In the genomic region with DNA sequence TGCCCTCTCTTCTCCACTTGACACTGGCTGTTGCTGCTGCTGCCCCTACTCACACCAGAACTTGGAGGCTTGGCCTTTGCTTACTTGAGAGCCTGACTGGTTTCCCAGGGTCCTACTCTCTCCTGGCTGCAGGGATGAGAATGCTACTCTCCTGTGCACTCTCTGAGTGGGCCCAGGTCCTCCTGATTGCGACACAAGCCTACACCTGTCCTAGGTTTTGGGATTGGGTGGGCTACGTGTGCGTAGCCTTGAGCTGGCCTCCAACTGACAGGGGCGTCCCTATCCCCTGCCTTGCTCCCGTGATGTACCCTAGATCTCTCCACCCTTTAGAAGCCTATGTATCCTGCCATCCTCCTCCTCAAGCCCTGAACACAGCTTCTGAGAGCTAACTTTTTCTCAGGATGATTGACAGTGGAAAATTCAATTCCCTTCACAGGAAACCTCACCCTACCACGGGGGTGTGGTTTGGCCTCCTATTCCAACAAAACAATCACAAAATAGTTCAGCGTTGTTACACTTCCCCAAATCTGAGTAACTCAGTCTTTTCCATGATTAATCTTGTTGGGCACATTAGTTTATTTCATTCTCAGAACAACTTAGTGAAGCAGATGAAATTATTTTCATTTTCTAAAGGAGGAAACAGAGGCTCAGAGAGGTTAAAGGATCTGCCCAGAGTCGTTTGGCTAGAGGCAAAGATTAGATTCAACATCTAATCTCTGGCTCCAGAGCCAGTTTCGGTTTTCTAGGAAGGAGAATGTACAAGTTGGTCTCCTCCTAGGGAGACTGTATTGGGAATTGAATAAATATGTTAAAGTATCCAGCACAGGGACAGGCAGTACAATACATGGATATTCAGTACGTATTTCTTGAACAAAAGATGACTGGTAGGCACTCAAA, we compare ENCODE assay signal across 13 cellular contexts. TPM values are rescaled to one million over a fixed set of nuclear protein-coding genes. Genes with fewer than 3 reads are reported as not detected.
DNase-seq lines count a peak whose midpoint lies in the region; ATAC-seq, FAIRE-seq and TF ChIP-seq lines count a peak whose summit lies in the region.
"Had no signal": no experiment of that assay in that cellular context is flagged by ENCODE, and none has a peak within 500 bp of the region (broad histone marks: within the 10 kb centered on the region; RNA-seq: fewer than 3 reads in every experiment).

No MANE protein-coding gene starts in this region.

- H2AFZ ChIP-seq in IMR-90 (replicated peaks; ENCODE audit: low read length, poor library complexity) = no peak overlapping the region
- no peak overlapping the region for H2AFZ ChIP-seq in Karpas-422 (ENCODE audit: low read length)

- H4K20me1 ChIP-seq in IMR-90 (ENCODE audit: insufficient read depth, low read length) = no peaks in the 10 kb centered on the region
- H4K20me1 ChIP-seq in Karpas-422 (ENCODE audit: insufficient read depth, low read depth, low read length) = no peaks in the 10 kb centered on the region

- no CpG with 5 or more reads among the region's 10 CpGs for WGBS in IMR-90 (ENCODE audit: extremely low coverage in 2 of 2, insufficient read length in 1 of 2), 2 experiments
- 53% methylated on average over 10 of the region's 10 CpGs for WGBS in right cardiac atrium
- WGBS in sigmoid colon, 2 donors = 68% methylated on average over 10 of the region's 10 CpGs

- in situ Hi-C loops in IMR-90 (cut with MboI; ENCODE audit: low sequenced_read_pairs) = loop anchor here (25.0 kb wide), 1 partner anchor 613 kb away; a partner anchor contains a TSS

- dilution Hi-C loops in IMR-90 (cut with HindIII; ENCODE audit: low sequenced_read_pairs, unreplicated experiment) = no loop called here

- H2BK20ac ChIP-seq in IMR-90 (ENCODE audit: low read depth, low read length) = no peak overlapping the region

- no peak overlapping the region for H2BK15ac ChIP-seq in IMR-90 (ENCODE audit: low read depth, low read length)

- no peak overlapping the region for H4K5ac ChIP-seq in IMR-90 (ENCODE audit: low read depth, low read length)

- 0 out of 2 replicates have a peak overlapping the region, but pooled peaks have one; percentile 27 for H4K91ac ChIP-seq in IMR-90 (ENCODE audit: insufficient read depth, low read depth, low read length)

- H3K79me1 ChIP-seq in IMR-90 (ENCODE audit: low read depth in 1 of 2, low read length in 2 of 2) = no peaks in the 10 kb centered on the region

- H2BK5ac ChIP-seq in IMR-90 (ENCODE audit: low read depth, low read length, poor library complexity, severe bottlenecking) = no peak overlapping the region

- H3K36me3 ChIP-seq in IMR-90 (ENCODE audit: control insufficient read depth, insufficient read depth, low read length) = no peaks in the 10 kb centered on the region
- H3K36me3 ChIP-seq in bronchial epithelial cell (ENCODE audit: control insufficient read depth, insufficient read depth, low read length) = peaks cover 2% of the 10 kb centered on the region
- H3K36me3 ChIP-seq in sigmoid colon = no peaks in the 10 kb centered on the region
- no peaks in the 10 kb centered on the region for H3K36me3 ChIP-seq in Karpas-422 (ENCODE audit: insufficient read depth, low read length)

- H3K4me3 ChIP-seq in IMR-90 (ENCODE audit: insufficient read depth, low read depth, low read length) (no peak overlapping the region), bronchial epithelial cell (ENCODE audit: low read depth, low read length) (no peak overlapping the region), right cardiac atrium (ENCODE audit: low read length) (peak overlapping the region; percentile 17), sigmoid colon (no peak overlapping the region), Karpas-422 (ENCODE audit: low read length) (no peak overlapping the region)

- H3K9me1 ChIP-seq in IMR-90 (ENCODE audit: insufficient read depth, low read length) = peaks cover 8% of the 10 kb centered on the region

- TF ChIP-seq POLR2A in IMR-90 (IDR thresholded peaks at IDR 0.05; ENCODE audit: low read depth, low read length) (no peak), sigmoid colon (IDR thresholded peaks at IDR 0.05) (no peak)

- CTCF ChIA-PET in IMR-90 (lab: Yijun Ruan, JAX) = no interaction called here

- H3K27me3 ChIP-seq in IMR-90 (ENCODE audit: control insufficient read depth, insufficient read depth, low read length) = no peaks in the 10 kb centered on the region
- no peaks in the 10 kb centered on the region for H3K27me3 ChIP-seq in bronchial epithelial cell (ENCODE audit: control insufficient read depth, insufficient read depth, low read length)
- H3K27me3 ChIP-seq in right cardiac atrium (ENCODE audit: control insufficient read depth, insufficient read depth) = no peaks in the 10 kb centered on the region
- no peaks in the 10 kb centered on the region for H3K27me3 ChIP-seq in sigmoid colon
- peaks cover 3% of the 10 kb centered on the region; the same call in 1 of the 2 replicates for H3K27me3 ChIP-seq in Karpas-422 (ENCODE audit: low read length)

- TF ChIP-seq CTCF in IMR-90 (conservative IDR thresholded peaks at IDR 0.05; ENCODE audit: low read depth, low read length) (no peak), bronchial epithelial cell (IDR thresholded peaks at IDR 0.05; ENCODE audit: insufficient read depth, low read length, severe bottlenecking) (no peak), sigmoid colon (IDR thresholded peaks at IDR 0.05) (no peak)

- H3K4me1 ChIP-seq in IMR-90 (ENCODE audit: control insufficient read depth, insufficient read depth, low read length) (peaks cover 15% of the 10 kb centered on the region), right cardiac atrium (ENCODE audit: control insufficient read depth, insufficient read depth, low read length) (peaks cover 13% of the 10 kb centered on the region), sigmoid colon (peaks cover 0 to 42% (median 28%) of the 10 kb centered on the region in 4 donors), Karpas-422 (ENCODE audit: low read length) (no peaks in the 10 kb centered on the region)

- DNase-seq in IMR-90 (no peak), bronchial epithelial cell (ENCODE audit: low read depth) (peak; percentile 87), right cardiac atrium (peak; percentile 38 to 70 (median 50)), sigmoid colon (no peak), Karpas-422 (no peak), hepatic stellate cell (ENCODE audit: low spot score) (no peak), NCI-H146 (lab: John Stamatoyannopoulos, UW) (no peak)
- DNase-seq: activated CD4-positive, alpha-beta T cell treated with anti-CD3 and anti-CD28 coated beads, Interleukin-2, amount 10 ng/mL, durations not matched to agents 24 days and 14 days; activated T-cell treated with anti-CD3 and anti-CD28 coated beads, Interleukin-2, amount 50 U/mL, for 1 hour; NCI-H1105 treated with DMSO at 0.1 percent for 48 hours; NCI-H446 had no signal

- no peak overlapping the region for H3K4ac ChIP-seq in IMR-90 (ENCODE audit: low read depth, low read length)

- ATAC-seq in IMR-90 (ENCODE audit: low read depth) (no peak), right cardiac atrium (peak; percentile 58 to 83), HG02840 (IDR thresholded peaks at IDR 0.05; ENCODE audit: low FRiP score, unreplicated experiment) (no peak)
- ATAC-seq: Panc1 had no signal

- intact Hi-C loops in IMR-90 (cut with micrococcal nuclease) = no loop called here
- intact Hi-C loops in right cardiac atrium (cut with DNase I) = no loop called here
- intact Hi-C loops in sigmoid colon (cut with DNase I) = no loop called here

- no peaks in the 10 kb centered on the region for H3K9me2 ChIP-seq in Karpas-422 (replicated peaks; ENCODE audit: insufficient read depth, low read length)

- H3K23ac ChIP-seq in IMR-90 (ENCODE audit: low read depth, low read length) = no peak overlapping the region

- H3K4me2 ChIP-seq in IMR-90 (ENCODE audit: low read depth, low read length) (no peak overlapping the region), Karpas-422 (ENCODE audit: low read depth, low read length, poor library complexity, severe bottlenecking) (no peak overlapping the region)

- H3K18ac ChIP-seq in IMR-90 (ENCODE audit: low read depth, low read length) = no peak overlapping the region

- no TSS peak for BruUV-seq in IMR-90 (replicated peaks; lab: Mats Ljungman, UMichigan)

- no peak overlapping the region for H3K56ac ChIP-seq in IMR-90 (ENCODE audit: extremely low read depth, insufficient read depth, low read length)

- no peak for FAIRE-seq in bronchial epithelial cell (lab: Jason Lieb, UNC)

- TF ChIP-seq RAD21 in IMR-90 (IDR thresholded peaks at IDR 0.05; ENCODE audit: low read length) = no peak

- H2AK5ac ChIP-seq in IMR-90 (ENCODE audit: low read depth, low read length) = no peak overlapping the region

- no peak for TF ChIP-seq EP300 in sigmoid colon (IDR thresholded peaks at IDR 0.05)

- H3K9me3 ChIP-seq in IMR-90 (ENCODE audit: control insufficient read depth, insufficient read depth, low read length) (no peaks in the 10 kb centered on the region), right cardiac atrium (ENCODE audit: control insufficient read depth, low read length) (no peaks in the 10 kb centered on the region), sigmoid colon (no peaks in the 10 kb centered on the region), Karpas-422 (ENCODE audit: low read length) (no peaks in the 10 kb centered on the region)

- H3K79me2 ChIP-seq in Karpas-422 (ENCODE audit: low read length) = no peaks in the 10 kb centered on the region

- H4K8ac ChIP-seq in IMR-90 (ENCODE audit: low read depth in 2 of 2, low read length in 2 of 2) = no peak overlapping the region

- H3K14ac ChIP-seq in IMR-90 (replicated peaks; ENCODE audit: low read depth, low read length) = no peak overlapping the region

- no peak overlapping the region for H2AK9ac ChIP-seq in IMR-90 (replicated peaks; ENCODE audit: low read depth, low read length, poor library complexity)

- no peak overlapping the region for H3K27ac ChIP-seq in IMR-90 (ENCODE audit: insufficient read depth, low read length)
- H3K27ac ChIP-seq in right cardiac atrium (ENCODE audit: low read length) = peak overlapping the region; percentile 90
- H3K27ac ChIP-seq in sigmoid colon = peak overlapping the region; percentile 11 to 79 (median 48)
- no peak overlapping the region for H3K27ac ChIP-seq in Karpas-422 (ENCODE audit: low read length)

- H2BK120ac ChIP-seq in IMR-90 (ENCODE audit: low read depth, low read length) = no peak overlapping the region; the same call in 1 of the 2 replicates

- H3K9ac ChIP-seq in IMR-90 (ENCODE audit: low read depth, low read length) (no peak overlapping the region), Karpas-422 (ENCODE audit: low read length) (no peak overlapping the region)

- POLR2A ChIA-PET in IMR-90 (lab: Charles Lee; ENCODE audit: unreplicated experiment) = no interaction called here

TF ChIP-seq in IMR-90, 13 proteins besides CTCF, POLR2A, EP300 and RAD21 (continues in another document):
- peak; percentile 60 for TF ChIP-seq CEBPB (IDR thresholded peaks at IDR 0.05; ENCODE audit: low read depth, low read length)

RNA-seq across cellular contexts. Expression of a gene that starts 17.6 kb away (rescaled TPM):
- total RNA-seq in IMR-90 (2012; rRNA removed) (49.5 and 58.6 TPM in 2 replicates), bronchial epithelial cell (62.1 and 64.8 TPM in 2 replicates), right cardiac atrium (10 to 100 TPM; 46.6 to 84.1 (median 55.3) TPM), sigmoid colon (100 to 1,000 TPM in 3 of 4 donors, 10 to 100 TPM in 1; 96.3 to 161 (median 115) TPM)
- polyA plus RNA-seq in IMR-90 (2012; rRNA removed) (18.4 and 18.6 TPM in 2 replicates), right cardiac atrium (15.2 TPM), sigmoid colon (1 to 10 TPM in 2 of 3 donors, under 1 TPM in 1; 0.69 to 7.9 (median 1.8) TPM)
- polyA plus RNA-seq in IMR-90 (2012; cell fraction: cytosol; rRNA removed) = 7.3 and 11.0 TPM in 2 replicates
- polyA plus RNA-seq in IMR-90 (2012; cell fraction: nucleus; rRNA removed; ENCODE audit: low replicate concordance) = 12.2 and 20.9 TPM in 2 replicates
- 0.04 TPM in 2 replicates for total RNA-seq in Karpas-422 (2014; rRNA removed; shearing (Covaris generic); ENCODE audit: low replicate concordance)

Comparison
In these comparisons a context has a peak if more than half of its experiments do, and no peak if none do; other contexts are left out.
1. ATAC-seq: peak in right cardiac atrium (2 of 2); none in IMR-90 (single experiment) and HG02840 (single experiment).
2. DNase-seq: peak in bronchial epithelial cell (single experiment) and right cardiac atrium (3 of 3); none in IMR-90 (single experiment), sigmoid colon (single experiment), Karpas-422 (single experiment), hepatic stellate cell (single experiment) and NCI-H146 (single experiment).
3. H3K27ac ChIP-seq: peak in right cardiac atrium (single experiment) and sigmoid colon (4 of 4); none in IMR-90 (single experiment) and Karpas-422 (single experiment).
4. RNA of a gene that starts 17.6 kb away (total RNA-seq): 96.3 to 161 TPM in sigmoid colon, 62.1 to 64.8 TPM in bronchial epithelial cell, 46.6 to 84.1 TPM in right cardiac atrium and 49.5 to 58.6 TPM in IMR-90; 0.04 TPM in Karpas-422; every median in the first group is over 10 times any median in the second.